Comparison of ENCODE assay signal across 18 cellular contexts in the genomic region with DNA sequence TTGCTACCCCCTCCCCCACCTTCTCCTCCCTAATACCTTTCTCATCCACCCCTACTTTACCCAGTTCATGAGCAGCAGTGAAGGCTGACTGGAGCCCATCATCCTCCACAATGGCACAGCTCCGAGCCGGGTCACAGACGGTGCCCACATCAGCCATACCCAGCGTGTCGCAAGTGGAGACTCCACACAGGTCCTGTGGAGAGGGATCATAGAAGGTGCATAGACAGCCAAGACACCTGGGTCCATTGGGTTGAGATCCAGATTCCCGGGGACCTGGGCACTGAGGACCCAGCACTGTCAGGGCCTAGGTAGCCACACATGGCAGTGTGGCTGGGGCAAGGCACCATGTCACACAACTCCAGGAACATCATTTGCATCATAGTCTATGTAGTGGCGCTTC. TPM values are rescaled to one million over a fixed set of nuclear protein-coding genes. Genes with fewer than 3 reads are reported as not detected.
DNase-seq lines count a peak whose midpoint lies in the region; ATAC-seq and TF ChIP-seq lines count a peak whose summit lies in the region.
"Had no signal": no experiment of that assay in that cellular context is flagged by ENCODE, and none has a peak within 500 bp of the region (broad histone marks: within the 10 kb centered on the region; RNA-seq: fewer than 3 reads in every experiment).

No MANE protein-coding gene starts in this region.

- H3K9me3 ChIP-seq in heart left ventricle (no peaks in the 10 kb centered on the region), parathyroid adenoma (ENCODE audit: control insufficient read depth, low read length) (no peaks in the 10 kb centered on the region), uterus (no peaks in the 10 kb centered on the region)
- H3K9me3 ChIP-seq: colonic mucosa, right lobe of liver had no signal

- no peak overlapping the region for H2AFZ ChIP-seq in parathyroid adenoma

- intact Hi-C loops in heart left ventricle (cut with DNase I) = loop anchor here in 1 of 10 donors (10.0 kb wide), 1 partner anchor 189 kb away; no protein-coding TSS in a partner anchor
- intact Hi-C loops in Right ventricle myocardium superior (cut with DNase I) = loop anchor here (10.0 kb wide), 1 partner anchor 189 kb away; no protein-coding TSS in a partner anchor
- intact Hi-C loops in uterus (cut with DNase I; ENCODE audit: low total_unique reads) = no loop called here

- H3K36me3 ChIP-seq in heart left ventricle (peaks cover 0 to 46% (median 4%) of the 10 kb centered on the region in 9 donors), parathyroid adenoma (ENCODE audit: control insufficient read depth, insufficient read depth, low read length) (no peaks in the 10 kb centered on the region), uterus (no peaks in the 10 kb centered on the region)
- H3K36me3 ChIP-seq: colonic mucosa, right lobe of liver had no signal

- DNase-seq in heart left ventricle (no peak), Right ventricle myocardium superior (no peak), fibroblast of pulmonary artery (ENCODE audit: low read depth) (no peak), uterus (no peak), omental fat pad (ENCODE audit: low spot score) (no peak)
- DNase-seq: ACHN; activated CD4-positive, CD25-positive, alpha-beta regulatory T cell; colonic mucosa; COR-L47; GF-D8; NCI-H1105 treated with DMSO at 0.1 percent for 48 hours; NCI-H446 treated with DMSO at 0.1 percent for 48 hours; PC-3; right lobe of liver had no signal

- peak overlapping the region in 9 of 12 donors; percentile 93 to 99 (median 96) for H3K27ac ChIP-seq in heart left ventricle
- H3K27ac ChIP-seq in parathyroid adenoma = peak overlapping the region; percentile 98
- peak overlapping the region; percentile 98 to 99 for H3K27ac ChIP-seq in uterus

- TF ChIP-seq POLR2A in heart left ventricle (IDR thresholded peaks at IDR 0.05) (no peak), uterus (IDR thresholded peaks at IDR 0.05) (no peak)

- 88 to 89% (median 89%) methylated on average over 6 to 7 of the region's 7 CpGs for WGBS in heart left ventricle, 4 donors

- H3K4me3 ChIP-seq in heart left ventricle (peak overlapping the region in 11 of 12 donors; percentile 34 to 62 (median 56)), fibroblast of pulmonary artery (replicated peaks; ENCODE audit: low read depth, low read length) (peak overlapping the region; percentile 65), parathyroid adenoma (ENCODE audit: low read depth, low read length) (no peak overlapping the region), uterus (peak overlapping the region in 1 of 2 donors; percentile 40)

- H3K27me3 ChIP-seq in heart left ventricle (no peaks in the 10 kb centered on the region), parathyroid adenoma (ENCODE audit: control insufficient read depth, insufficient read depth, low read length) (no peaks in the 10 kb centered on the region), uterus (no peaks in the 10 kb centered on the region)
- H3K27me3 ChIP-seq: colonic mucosa, right lobe of liver had no signal

- no peaks in the 10 kb centered on the region for H3K79me2 ChIP-seq in parathyroid adenoma

- H3K4me1 ChIP-seq in heart left ventricle = peaks cover 0 to 86% (median 64%) of the 10 kb centered on the region in 12 donors
- H3K4me1 ChIP-seq in parathyroid adenoma = no peaks in the 10 kb centered on the region
- peaks cover 17 to 29% of the 10 kb centered on the region in 2 donors for H3K4me1 ChIP-seq in uterus
- H3K4me1 ChIP-seq: colonic mucosa had no signal

- no peak overlapping the region for H3K4me2 ChIP-seq in parathyroid adenoma (ENCODE audit: low read length)

- ATAC-seq in heart left ventricle (no peak), Right ventricle myocardium superior (ENCODE audit: poor library complexity) (no peak), HG03280 (IDR thresholded peaks at IDR 0.05; ENCODE audit: unreplicated experiment) (no peak), omental fat pad (ENCODE audit: low FRiP score) (no peak), GM21367 (IDR thresholded peaks at IDR 0.05; ENCODE audit: unreplicated experiment) (no peak)
- ATAC-seq: PC-3, right lobe of liver had no signal

- no peak overlapping the region for H3K9ac ChIP-seq in parathyroid adenoma

- TF ChIP-seq CTCF in heart left ventricle (IDR thresholded peaks at IDR 0.05) (no peak), fibroblast of pulmonary artery (IDR thresholded peaks at IDR 0.05; ENCODE audit: low read length, missing control alignments) (no peak), parathyroid adenoma (IDR thresholded peaks at IDR 0.05) (no peak), uterus (IDR thresholded peaks at IDR 0.05) (no peak), omental fat pad (IDR thresholded peaks at IDR 0.05) (no peak)

RNA-seq across cellular contexts. Expression of a gene that starts 2.7 kb away (rescaled TPM):
- total RNA-seq in heart left ventricle = 10 to 100 TPM in 3 of 9 donors, 1 to 10 TPM in 6; 1.6 to 65.2 (median 8.4) TPM
- 1 to 10 TPM; 5.7 to 6.1 TPM for polyA plus RNA-seq in heart left ventricle
- 7.0 TPM for total RNA-seq in Right ventricle myocardium superior
- 10 to 100 TPM in 3 of 4 donors, 1 to 10 TPM in 1; 1.3 to 41.5 (median 10.9) TPM for total RNA-seq in uterus
- total RNA-seq in omental fat pad = 100 to 1,000 TPM in 2 of 4 donors, 10 to 100 TPM in 2; 38.5 to 238 (median 121) TPM
- total RNA-seq: PC-3 had no signal

RNA-seq across cellular contexts. Expression of a gene that starts 6.1 kb away (rescaled TPM):
- total RNA-seq in heart left ventricle (100 to 1,000 TPM; 214 to 460 (median 297) TPM), Right ventricle myocardium superior (308 TPM), uterus (100 to 1,000 TPM in 1 of 4 donors, 10 to 100 TPM in 3; 43.8 to 107 (median 93.9) TPM), omental fat pad (100 to 1,000 TPM in 3 of 4 donors, 10 to 100 TPM in 1; 89.4 to 136 (median 122) TPM)
- polyA plus RNA-seq in heart left ventricle = 100 to 1,000 TPM; 157 to 189 TPM

RNA-seq across cellular contexts. Expression of a gene that starts 18.8 kb away (rescaled TPM):
- 10 to 100 TPM; 18.2 to 34.1 (median 22.4) TPM for total RNA-seq in heart left ventricle
- 10 to 100 TPM; 13.4 to 40.8 TPM for polyA plus RNA-seq in heart left ventricle
- total RNA-seq in Right ventricle myocardium superior = 20.3 TPM
- 10 to 100 TPM in 3 of 4 donors, 1 to 10 TPM in 1; 1.0 to 23.9 (median 19.9) TPM for total RNA-seq in uterus
- 10 to 100 TPM; 20.6 to 50.7 (median 37.1) TPM for total RNA-seq in omental fat pad

RNA-seq across cellular contexts. Expression of a gene that starts 19.0 kb away (rescaled TPM):
- 100 to 1,000 TPM in 1 of 9 donors, 10 to 100 TPM in 5, 1 to 10 TPM in 3; 2.9 to 157 (median 17.1) TPM for total RNA-seq in heart left ventricle
- polyA plus RNA-seq in heart left ventricle = 10 to 100 TPM; 14.6 to 40.0 TPM
- 21.5 TPM for total RNA-seq in Right ventricle myocardium superior
- total RNA-seq in uterus = 10 to 100 TPM in 3 of 4 donors, 1 to 10 TPM in 1; 1.3 to 39.4 (median 12.6) TPM
- 100 to 1,000 TPM in 3 of 4 donors, 10 to 100 TPM in 1; 96.3 to 346 (median 179) TPM for total RNA-seq in omental fat pad
- total RNA-seq: PC-3 had no signal

RNA-seq across cellular contexts. Expression of a gene that starts 27.3 kb away (rescaled TPM):
- total RNA-seq in heart left ventricle = not detected
- polyA plus RNA-seq in heart left ventricle = not detected
- total RNA-seq in Right ventricle myocardium superior = 1.2 TPM
- not detected for total RNA-seq in uterus
- not detected for total RNA-seq in omental fat pad
- total RNA-seq: PC-3 had no signal
- polyA plus RNA-seq: adipose tissue had no signal
